ENCODE assay signal across 1 cellular context in genomic region chr5:14664270-14665109, GRCh38.
TF ChIP-seq lines count a peak whose summit lies in the region.

OTULIN (plus strand) TSS chr5:14664718; CDS start chr5:14664826, 108 bp downstream.

TF ChIP-seq in GM12878, 131 proteins besides CTCF, POLR2A, EP300 and RAD21 (continued from another document and continues in another):
- TF ChIP-seq SKIL (IDR thresholded peaks at IDR 0.05; ENCODE audit: low read depth, poor library complexity, severe bottlenecking) (no peak), MTA2 (IDR thresholded peaks at IDR 0.05; ENCODE audit: low read depth) (peak; percentile 33; the same call in 1 of the 2 replicates), ZNF687 (IDR thresholded peaks at IDR 0.05) (peak; percentile 96), TAF1 (IDR thresholded peaks at IDR 0.05; ENCODE audit: borderline replicate concordance, low read depth, low read length) (peak; percentile 69; the same call in 1 of the 2 replicates), BHLHE40 (IDR thresholded peaks at IDR 0.05; ENCODE audit: borderline replicate concordance in 1 of 2, low read depth in 2 of 2, low read length in 1 of 2) (peak; percentile 43 to 74; a peak in 3 of 4 replicates), SMAD5 (IDR thresholded peaks at IDR 0.05; ENCODE audit: low read depth) (peak; percentile 81), GABPA (IDR thresholded peaks at IDR 0.05; ENCODE audit: low read depth) (peak; percentile 50; the same call in 1 of the 2 replicates), ATF7 (IDR thresholded peaks at IDR 0.05; ENCODE audit: low read depth) (0 out of 2 replicates have a peak, but pooled peaks have one; percentile 24), SPI1 (IDR thresholded peaks at IDR 0.05; ENCODE audit: borderline replicate concordance, insufficient read depth, low read depth, low read length) (peak; percentile 41; the same call in 1 of the 2 replicates), RB1 (IDR thresholded peaks at IDR 0.05; ENCODE audit: borderline replicate concordance) (peak; percentile 83; the same call in 1 of the 2 replicates), MEF2B (IDR thresholded peaks at IDR 0.05; ENCODE audit: partially characterized antibody, poor library complexity, severe bottlenecking) (peak; percentile 56), SP1 (IDR thresholded peaks at IDR 0.05; ENCODE audit: low read depth, low read length) (peak; percentile 50), MXI1 (IDR thresholded peaks at IDR 0.05; ENCODE audit: low read depth, low read length) (peak; percentile 69), TBL1XR1 (IDR thresholded peaks at IDR 0.05; ENCODE audit: low read depth, low read length) (no peak), E4F1 (IDR thresholded peaks at IDR 0.05; ENCODE audit: borderline replicate concordance, partially characterized antibody) (no peak), KLF5 (IDR thresholded peaks at IDR 0.05; ENCODE audit: partially characterized antibody) (peak; percentile 55), SIN3A (IDR thresholded peaks at IDR 0.05; ENCODE audit: low read depth, low read length) (peak; percentile 77), POU2F2 (IDR thresholded peaks at IDR 0.05; ENCODE audit: borderline replicate concordance, low read depth, low read length) (peak; percentile 47; the same call in 2 of the 3 replicates), TCF12 (IDR thresholded peaks at IDR 0.05; ENCODE audit: low read depth, low read length) (peak; percentile 31; the same call in 1 of the 2 replicates), SMARCA5 (IDR thresholded peaks at IDR 0.05) (peak; percentile 79), POLR2AphosphoS5 (IDR thresholded peaks at IDR 0.05; ENCODE audit: low read length) (peak; percentile 92), STAT1 (conservative IDR thresholded peaks at IDR 0.05) (no peak), POLR2AphosphoS2 (IDR thresholded peaks at IDR 0.05; ENCODE audit: low read depth, low read length) (peak; percentile 61; the same call in 1 of the 2 replicates), HCFC1 (IDR thresholded peaks at IDR 0.05; ENCODE audit: low read length) (0 out of 2 replicates have a peak, but pooled peaks have one; percentile 47), TCF3 (IDR thresholded peaks at IDR 0.05; ENCODE audit: borderline replicate concordance, insufficient read depth, low read depth, low read length) (0 out of 2 replicates have a peak, but pooled peaks have one; percentile 23), DPF2 (IDR thresholded peaks at IDR 0.05) (peak; percentile 85), SREBF2 (IDR thresholded peaks at IDR 0.05; ENCODE audit: low read length) (no peak), PML (IDR thresholded peaks at IDR 0.05; ENCODE audit: low read length) (peak; percentile 93), NKRF (conservative IDR thresholded peaks at IDR 0.05) (peak; percentile 80), HDGF (IDR thresholded peaks at IDR 0.05) (peak; percentile 86), NR2C1 (IDR thresholded peaks at IDR 0.05) (peak; percentile 96), ZNF217 (IDR thresholded peaks at IDR 0.05) (0 out of 2 replicates have a peak, but pooled peaks have one; percentile 48), CBFB (IDR thresholded peaks at IDR 0.05; ENCODE audit: low read depth) (peak; percentile 43; the same call in 1 of the 2 replicates), NR2F1 (conservative IDR thresholded peaks at IDR 0.05) (peak; percentile 98), NBN (IDR thresholded peaks at IDR 0.05) (0 out of 2 replicates have a peak, but pooled peaks have one; percentile 62), IKZF1 (conservative IDR thresholded peaks at IDR 0.05) (peak; percentile 98), ZNF24 (IDR thresholded peaks at IDR 0.05) (no peak), NR2C2 (IDR thresholded peaks at IDR 0.05; ENCODE audit: borderline replicate concordance, control insufficient read depth, insufficient read length, low read depth) (peak; percentile 53), RUNX3 (IDR thresholded peaks at IDR 0.05; ENCODE audit: low read length) (peak; percentile 61), EGR1 (IDR thresholded peaks at IDR 0.05; ENCODE audit: borderline replicate concordance in 1 of 2, low read depth in 2 of 2, low read length in 2 of 2) (peak in 1 of 2 experiments; percentile 62; a peak in 1 of 3 replicates)
- TF ChIP-seq, protein P1, sequence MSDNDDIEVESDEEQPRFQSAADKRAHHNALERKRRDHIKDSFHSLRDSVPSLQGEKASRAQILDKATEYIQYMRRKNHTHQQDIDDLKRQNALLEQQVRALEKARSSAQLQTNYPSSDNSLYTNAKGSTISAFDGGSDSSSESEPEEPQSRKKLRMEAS (IDR thresholded peaks at IDR 0.05; ENCODE audit: low read depth, low read length): peak; percentile 89
- TF ChIP-seq, protein P2, sequence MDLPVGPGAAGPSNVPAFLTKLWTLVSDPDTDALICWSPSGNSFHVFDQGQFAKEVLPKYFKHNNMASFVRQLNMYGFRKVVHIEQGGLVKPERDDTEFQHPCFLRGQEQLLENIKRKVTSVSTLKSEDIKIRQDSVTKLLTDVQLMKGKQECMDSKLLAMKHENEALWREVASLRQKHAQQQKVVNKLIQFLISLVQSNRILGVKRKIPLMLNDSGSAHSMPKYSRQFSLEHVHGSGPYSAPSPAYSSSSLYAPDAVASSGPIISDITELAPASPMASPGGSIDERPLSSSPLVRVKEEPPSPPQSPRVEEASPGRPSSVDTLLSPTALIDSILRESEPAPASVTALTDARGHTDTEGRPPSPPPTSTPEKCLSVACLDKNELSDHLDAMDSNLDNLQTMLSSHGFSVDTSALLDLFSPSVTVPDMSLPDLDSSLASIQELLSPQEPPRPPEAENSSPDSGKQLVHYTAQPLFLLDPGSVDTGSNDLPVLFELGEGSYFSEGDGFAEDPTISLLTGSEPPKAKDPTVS (IDR thresholded peaks at IDR 0.05; ENCODE audit: low read depth, low read length): no peak
- TF ChIP-seq, protein P3, sequence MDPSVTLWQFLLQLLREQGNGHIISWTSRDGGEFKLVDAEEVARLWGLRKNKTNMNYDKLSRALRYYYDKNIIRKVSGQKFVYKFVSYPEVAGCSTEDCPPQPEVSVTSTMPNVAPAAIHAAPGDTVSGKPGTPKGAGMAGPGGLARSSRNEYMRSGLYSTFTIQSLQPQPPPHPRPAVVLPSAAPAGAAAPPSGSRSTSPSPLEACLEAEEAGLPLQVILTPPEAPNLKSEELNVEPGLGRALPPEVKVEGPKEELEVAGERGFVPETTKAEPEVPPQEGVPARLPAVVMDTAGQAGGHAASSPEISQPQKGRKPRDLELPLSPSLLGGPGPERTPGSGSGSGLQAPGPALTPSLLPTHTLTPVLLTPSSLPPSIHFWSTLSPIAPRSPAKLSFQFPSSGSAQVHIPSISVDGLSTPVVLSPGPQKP (IDR thresholded peaks at IDR 0.05; ENCODE audit: low read depth, low read length): 0 out of 2 replicates have a peak, but pooled peaks have one; percentile 34
- TF ChIP-seq, protein P4, sequence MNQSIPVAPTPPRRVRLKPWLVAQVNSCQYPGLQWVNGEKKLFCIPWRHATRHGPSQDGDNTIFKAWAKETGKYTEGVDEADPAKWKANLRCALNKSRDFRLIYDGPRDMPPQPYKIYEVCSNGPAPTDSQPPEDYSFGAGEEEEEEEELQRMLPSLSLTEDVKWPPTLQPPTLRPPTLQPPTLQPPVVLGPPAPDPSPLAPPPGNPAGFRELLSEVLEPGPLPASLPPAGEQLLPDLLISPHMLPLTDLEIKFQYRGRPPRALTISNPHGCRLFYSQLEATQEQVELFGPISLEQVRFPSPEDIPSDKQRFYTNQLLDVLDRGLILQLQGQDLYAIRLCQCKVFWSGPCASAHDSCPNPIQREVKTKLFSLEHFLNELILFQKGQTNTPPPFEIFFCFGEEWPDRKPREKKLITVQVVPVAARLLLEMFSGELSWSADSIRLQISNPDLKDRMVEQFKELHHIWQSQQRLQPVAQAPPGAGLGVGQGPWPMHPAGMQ (IDR thresholded peaks at IDR 0.05; ENCODE audit: borderline replicate concordance): no peak; the same call in 1 of the 2 replicates
- TF ChIP-seq, protein P5, sequence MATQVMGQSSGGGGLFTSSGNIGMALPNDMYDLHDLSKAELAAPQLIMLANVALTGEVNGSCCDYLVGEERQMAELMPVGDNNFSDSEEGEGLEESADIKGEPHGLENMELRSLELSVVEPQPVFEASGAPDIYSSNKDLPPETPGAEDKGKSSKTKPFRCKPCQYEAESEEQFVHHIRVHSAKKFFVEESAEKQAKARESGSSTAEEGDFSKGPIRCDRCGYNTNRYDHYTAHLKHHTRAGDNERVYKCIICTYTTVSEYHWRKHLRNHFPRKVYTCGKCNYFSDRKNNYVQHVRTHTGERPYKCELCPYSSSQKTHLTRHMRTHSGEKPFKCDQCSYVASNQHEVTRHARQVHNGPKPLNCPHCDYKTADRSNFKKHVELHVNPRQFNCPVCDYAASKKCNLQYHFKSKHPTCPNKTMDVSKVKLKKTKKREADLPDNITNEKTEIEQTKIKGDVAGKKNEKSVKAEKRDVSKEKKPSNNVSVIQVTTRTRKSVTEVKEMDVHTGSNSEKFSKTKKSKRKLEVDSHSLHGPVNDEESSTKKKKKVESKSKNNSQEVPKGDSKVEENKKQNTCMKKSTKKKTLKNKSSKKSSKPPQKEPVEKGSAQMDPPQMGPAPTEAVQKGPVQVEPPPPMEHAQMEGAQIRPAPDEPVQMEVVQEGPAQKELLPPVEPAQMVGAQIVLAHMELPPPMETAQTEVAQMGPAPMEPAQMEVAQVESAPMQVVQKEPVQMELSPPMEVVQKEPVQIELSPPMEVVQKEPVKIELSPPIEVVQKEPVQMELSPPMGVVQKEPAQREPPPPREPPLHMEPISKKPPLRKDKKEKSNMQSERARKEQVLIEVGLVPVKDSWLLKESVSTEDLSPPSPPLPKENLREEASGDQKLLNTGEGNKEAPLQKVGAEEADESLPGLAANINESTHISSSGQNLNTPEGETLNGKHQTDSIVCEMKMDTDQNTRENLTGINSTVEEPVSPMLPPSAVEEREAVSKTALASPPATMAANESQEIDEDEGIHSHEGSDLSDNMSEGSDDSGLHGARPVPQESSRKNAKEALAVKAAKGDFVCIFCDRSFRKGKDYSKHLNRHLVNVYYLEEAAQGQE (IDR thresholded peaks at IDR 0.05; ENCODE audit: low read depth, low read length): no peak
